10 cellular contexts compared by ENCODE assay signal in the genomic region with DNA sequence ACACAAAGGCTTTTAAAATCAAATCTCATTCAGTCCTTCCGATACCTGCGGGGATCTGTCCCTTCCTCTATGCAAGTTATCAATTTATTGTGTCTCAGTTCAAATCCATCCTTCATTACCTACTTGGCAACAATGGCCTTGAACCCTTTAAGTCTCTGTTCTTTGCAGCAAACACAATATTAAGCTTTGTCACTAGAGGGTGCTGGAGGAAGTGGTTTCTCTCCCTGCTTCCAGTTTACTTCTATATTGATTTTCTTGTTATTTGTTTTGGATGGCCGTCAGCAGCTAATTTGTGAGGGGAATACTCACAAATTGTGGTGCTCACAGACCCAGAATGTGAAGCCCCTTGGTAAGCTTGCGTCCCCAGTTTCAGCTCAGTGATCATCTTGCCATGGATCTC.
DNase-seq lines count a peak whose midpoint lies in the region; ATAC-seq and TF ChIP-seq lines count a peak whose summit lies in the region.
"Had no signal": no experiment of that assay in that cellular context is flagged by ENCODE, and none has a peak within 500 bp of the region (broad histone marks: within the 10 kb centered on the region; RNA-seq: fewer than 3 reads in every experiment).

No MANE protein-coding gene starts in this region.

- H3K27ac ChIP-seq in MM.1S (ENCODE audit: low read length), result no peak overlapping the region

- H3K4me1 ChIP-seq in MM.1S (ENCODE audit: low read length), result no peaks in the 10 kb centered on the region

- H3K36me3 ChIP-seq in MM.1S (replicated peaks; ENCODE audit: insufficient read depth, low read length), result no peaks in the 10 kb centered on the region

- no peaks in the 10 kb centered on the region for H3K79me2 ChIP-seq in MM.1S (ENCODE audit: low read length)

- H3K27me3 ChIP-seq in MM.1S (replicated peaks; ENCODE audit: insufficient read depth, low read length), result no peaks in the 10 kb centered on the region

- no peaks in the 10 kb centered on the region for H4K20me1 ChIP-seq in MM.1S (ENCODE audit: insufficient read depth, low read length)

- H3K27ac Mint-ChIP-seq in osteocyte (ENCODE audit: unreplicated experiment) (no peak overlapping the region), T-helper 17 cell (no peak overlapping the region)
- H3K27ac Mint-ChIP-seq: activated naive CD8-positive, alpha-beta T cell treated with anti-CD3 and anti-CD28 coated beads, Interleukin-2, amount 50 U/mL, for 24 hours; naive thymus-derived CD4-positive, alpha-beta T cell had no signal

- TF ChIP-seq CTCF in MM.1S (IDR thresholded peaks at IDR 0.05; ENCODE audit: low read length) (peak; percentile 45), osteocyte (IDR thresholded peaks at IDR 0.05) (peak; percentile 19)

- H2AFZ ChIP-seq in MM.1S (ENCODE audit: low read length), result no peak overlapping the region

- H3F3A ChIP-seq in MM.1S (ENCODE audit: insufficient read depth, low read length), result no peaks in the 10 kb centered on the region

- ATAC-seq in HG02678 (IDR thresholded peaks at IDR 0.05; ENCODE audit: unreplicated experiment), result no peak
- no peak for ATAC-seq in T-helper 17 cell
- ATAC-seq: activated naive CD8-positive, alpha-beta T cell treated with anti-CD3 and anti-CD28 coated beads, Interleukin-2, amount 50 U/mL, for 24 hours; naive thymus-derived CD4-positive, alpha-beta T cell had no signal

- H3K4me1 Mint-ChIP-seq in osteocyte (ENCODE audit: unreplicated experiment) (no peaks in the 10 kb centered on the region), T-helper 17 cell (peaks cover 3% of the 10 kb centered on the region)
- H3K4me1 Mint-ChIP-seq: activated naive CD8-positive, alpha-beta T cell treated with anti-CD3 and anti-CD28 coated beads, Interleukin-2, amount 50 U/mL, for 24 hours; naive thymus-derived CD4-positive, alpha-beta T cell had no signal

- no peak overlapping the region for H3K4me3 Mint-ChIP-seq in osteocyte (ENCODE audit: unreplicated experiment)
- no peak overlapping the region for H3K4me3 Mint-ChIP-seq in T-helper 17 cell
- H3K4me3 Mint-ChIP-seq: activated naive CD8-positive, alpha-beta T cell treated with anti-CD3 and anti-CD28 coated beads, Interleukin-2, amount 50 U/mL, for 24 hours; naive thymus-derived CD4-positive, alpha-beta T cell had no signal

- H3K4me2 ChIP-seq in MM.1S (ENCODE audit: low read depth, low read length), result no peak overlapping the region

- no peaks in the 10 kb centered on the region for H3K9me3 Mint-ChIP-seq in osteocyte (ENCODE audit: unreplicated experiment)
- H3K9me3 Mint-ChIP-seq: activated naive CD8-positive, alpha-beta T cell treated with anti-CD3 and anti-CD28 coated beads, Interleukin-2, amount 50 U/mL, for 24 hours had no signal

- H3K27me3 Mint-ChIP-seq in osteocyte (ENCODE audit: unreplicated experiment) (peaks cover 25% of the 10 kb centered on the region), T-helper 17 cell (peaks cover 54% of the 10 kb centered on the region)

- no peaks in the 10 kb centered on the region for H3K9me3 ChIP-seq in MM.1S (replicated peaks; ENCODE audit: insufficient read depth, low read length)
- no peaks in the 10 kb centered on the region for H3K9me3 ChIP-seq in T-helper 17 cell (ENCODE audit: control insufficient read depth, low read length, poor library complexity, severe bottlenecking)

- peak; percentile 60 for DNase-seq in NCI-H2107 treated with DMSO at 0.1 percent for 48 hours (lab: John Stamatoyannopoulos, UW; ENCODE audit: unreplicated experiment)
- no peak for DNase-seq in NCI-H2107 (lab: John Stamatoyannopoulos, UW)
- no peak for DNase-seq in MM.1S
- peak; percentile 1 for DNase-seq in astrocyte of the hippocampus (ENCODE audit: low read depth, low spot score)
- DNase-seq in osteocyte (ENCODE audit: extremely low spot score, unreplicated experiment), result no peak
- DNase-seq in anterior cingulate cortex (lab: John Stamatoyannopoulos, UW), result no peak
- no peak for DNase-seq in T-helper 17 cell
- DNase-seq: activated naive CD8-positive, alpha-beta T cell treated with anti-CD3 and anti-CD28 coated beads, Interleukin-2, amount 50 U/mL, for 24 hours; naive thymus-derived CD4-positive, alpha-beta T cell had no signal

- no peaks in the 10 kb centered on the region for H3K9me2 ChIP-seq in MM.1S (replicated peaks; ENCODE audit: insufficient read depth, low read length)

- no peak overlapping the region for H3K9ac ChIP-seq in MM.1S (ENCODE audit: low read length)

- no peak overlapping the region for H3K4me3 ChIP-seq in MM.1S (ENCODE audit: low read length)

- H3K36me3 Mint-ChIP-seq in osteocyte (ENCODE audit: unreplicated experiment) (no peaks in the 10 kb centered on the region), T-helper 17 cell (ENCODE audit: low read depth) (no peaks in the 10 kb centered on the region)
- H3K36me3 Mint-ChIP-seq: naive thymus-derived CD4-positive, alpha-beta T cell had no signal

Comparison
In these comparisons a context has a peak if more than half of its experiments do, and no peak if none do; other contexts are left out.
1. DNase-seq: peak in NCI-H2107 treated with DMSO at 0.1 percent for 48 hours (single experiment) and astrocyte of the hippocampus (single experiment); none in NCI-H2107 (single experiment), MM.1S (single experiment), osteocyte (single experiment), anterior cingulate cortex (0 of 58) and T-helper 17 cell (0 of 3).